In genomic region chr20:43720007-43720406, GRCh38 we compare ENCODE assay signal across 30 cellular contexts. TPM values are rescaled to one million over a fixed set of nuclear protein-coding genes. Genes with fewer than 3 reads are reported as not detected.
"Had no signal": no experiment of that assay in that cellular context is flagged by ENCODE, and none has a peak within 500 bp of the region (broad histone marks: within the 10 kb centered on the region; RNA-seq: fewer than 3 reads in every experiment).

No MANE protein-coding gene starts in this region.

- DNase-seq: activated CD4-positive, alpha-beta T cell treated with anti-CD3 and anti-CD28 coated beads for 1 hour; activated CD8-positive, alpha-beta memory T cell treated with anti-CD3 and anti-CD28 coated beads for 24 hours; activated CD8-positive, alpha-beta memory T cell treated with anti-CD3 and anti-CD28 coated beads, Interleukin-2, amount 50 U/mL, for 48 hours; activated effector memory CD4-positive, alpha-beta T cell treated with Interleukin-2 at 50 U/mL for 16 hours; activated naive CD4-positive, alpha-beta T cell treated with anti-CD3 and anti-CD28 coated beads, Interleukin-2, amount 50 U/mL, for 16 hours; activated T-cell treated with anti-CD3 and anti-CD28 coated beads, Interleukin-2, amount 50 U/mL, for 4 hours; central memory CD4-positive, alpha-beta T cell; colonic mucosa; dorsolateral prefrontal cortex; effector memory CD8-positive, alpha-beta T cell; gastrocnemius medialis; hippocampal formation; kidney glomerular epithelial cell; left ventricle myocardium inferior; retina; stimulated activated CD4-positive, alpha-beta T cell treated with anti-CD3 and anti-CD28 coated beads, Interleukin-2, amount 100 ng/mL, for 48 hours; stimulated activated CD8-positive, alpha-beta memory T cell treated with anti-CD3 and anti-CD28 coated beads, Interleukin-4, amount 100 ng/mL, for 48 hours; stimulated activated naive CD4-positive, alpha-beta T cell treated with Interleukin-2 at 50 U/mL for 16 hours; WERI-Rb-1 had no signal

- ATAC-seq: activated T-cell treated with anti-CD3 and anti-CD28 coated beads, Interleukin-2, amount 50 U/mL, for 4 hours; effector memory CD8-positive, alpha-beta T cell; gastrocnemius medialis; natural killer cell treated with Interleukin-12 subunit alpha and Interleukin-12 subunit beta and Interleukin-15 and Interleukin-18, amount 100 ng/mL, for 72 hours had no signal

- H3K36me3 Mint-ChIP-seq: natural killer cell treated with Interleukin-12 subunit alpha and Interleukin-12 subunit beta and Interleukin-15 and Interleukin-18, amount 100 ng/mL, for 72 hours; type B pancreatic cell had no signal

- H3K36me3 ChIP-seq: colonic mucosa, esophagus muscularis mucosa, gastrocnemius medialis, left ventricle myocardium inferior, thoracic aorta, vagina had no signal

- H3K4me1 ChIP-seq: colonic mucosa, esophagus muscularis mucosa, gastrocnemius medialis, left ventricle myocardium inferior, vagina had no signal

- H3K9me3 ChIP-seq: colonic mucosa, gastrocnemius medialis, thoracic aorta, vagina had no signal

- H3K27ac Mint-ChIP-seq: effector memory CD8-positive, alpha-beta T cell; mesothelial cell of epicardium; natural killer cell treated with Interleukin-12 subunit alpha and Interleukin-12 subunit beta and Interleukin-15 and Interleukin-18, amount 100 ng/mL, for 72 hours; progenitor cell of endocrine pancreas; T-helper 2 cell treated with Interferon-gamma antibody and Interleukin-4, amounts not matched to agents 5 μg/mL and 100 μg/mL, for 36 hours; type B pancreatic cell had no signal

- H3K4me3 ChIP-seq: colonic mucosa, dorsolateral prefrontal cortex, esophagus muscularis mucosa, gastrocnemius medialis, left ventricle myocardium inferior, thoracic aorta, vagina had no signal

- FAIRE-seq: astrocyte had no signal

- H3K27me3 Mint-ChIP-seq: effector memory CD8-positive, alpha-beta T cell; natural killer cell treated with Interleukin-12 subunit alpha and Interleukin-12 subunit beta and Interleukin-15 and Interleukin-18, amount 100 ng/mL, for 72 hours; progenitor cell of endocrine pancreas; type B pancreatic cell had no signal

- H3K27ac ChIP-seq: colonic mucosa, dorsolateral prefrontal cortex, esophagus muscularis mucosa, gastrocnemius medialis, left ventricle myocardium inferior, thoracic aorta, vagina, WERI-Rb-1 had no signal

- H3K4me3 Mint-ChIP-seq: activated T-cell treated with anti-CD3 and anti-CD28 coated beads, Interleukin-2, amount 50 U/mL, for 4 hours; effector memory CD8-positive, alpha-beta T cell; mesothelial cell of epicardium; natural killer cell treated with Interleukin-12 subunit alpha and Interleukin-12 subunit beta and Interleukin-15 and Interleukin-18, amount 100 ng/mL, for 72 hours; T-helper 2 cell treated with Interferon-gamma antibody and Interleukin-4, amounts not matched to agents 5 μg/mL and 100 μg/mL, for 36 hours; type B pancreatic cell had no signal

- H3K9me3 Mint-ChIP-seq: activated T-cell treated with anti-CD3 and anti-CD28 coated beads, Interleukin-2, amount 50 U/mL, for 4 hours; effector memory CD8-positive, alpha-beta T cell; mesothelial cell of epicardium; natural killer cell treated with Interleukin-12 subunit alpha and Interleukin-12 subunit beta and Interleukin-15 and Interleukin-18, amount 100 ng/mL, for 72 hours; T-helper 2 cell treated with Interferon-gamma antibody and Interleukin-4, amounts not matched to agents 5 μg/mL and 100 μg/mL, for 36 hours; type B pancreatic cell had no signal

- H3K4me1 Mint-ChIP-seq: mesothelial cell of epicardium had no signal

- H3K27me3 ChIP-seq: colonic mucosa, dorsolateral prefrontal cortex, gastrocnemius medialis, vagina had no signal

RNA-seq across cellular contexts. Expression of gene GTSF1L, which starts 6.8 kb away (rescaled TPM):
- total RNA-seq: activated T-cell treated with anti-CD3 and anti-CD28 coated beads, Interleukin-2, amount 50 U/mL, for 4 hours; astrocyte; colonic mucosa; dorsolateral prefrontal cortex; esophagus muscularis mucosa; gastrocnemius medialis; left ventricle myocardium inferior; lung microvascular endothelial cell; mesothelial cell of epicardium; natural killer cell treated with Interleukin-12 subunit alpha and Interleukin-12 subunit beta and Interleukin-15 and Interleukin-18, amount 100 ng/mL, for 72 hours; osteocyte; progenitor cell of endocrine pancreas; thoracic aorta; vagina had no signal
